In genomic region chr10:118850418-118851061, GRCh38 we compare ENCODE assay signal across 8 cellular contexts.
A peak's percentile ranks its signal among the peaks of the same experiment; 100 is the strongest.
DNase-seq lines count a peak whose midpoint lies in the region; ATAC-seq and TF ChIP-seq lines count a peak whose summit lies in the region.

No MANE protein-coding gene starts in this region.

- ATAC-seq in sciatic nerve: no peak
- no peak for ATAC-seq in GM19463 (IDR thresholded peaks at IDR 0.05; ENCODE audit: unreplicated experiment)
- ATAC-seq in HG02610 (IDR thresholded peaks at IDR 0.05; ENCODE audit: unreplicated experiment): no peak

- H3K27ac Mint-ChIP-seq in glutamatergic neuron (ENCODE audit: unreplicated experiment): no peak overlapping the region

- H3K36me3 Mint-ChIP-seq in glutamatergic neuron (ENCODE audit: unreplicated experiment): no peaks in the 10 kb centered on the region

- H3K27me3 Mint-ChIP-seq in glutamatergic neuron (ENCODE audit: unreplicated experiment): peaks cover 4% of the 10 kb centered on the region

- DNase-seq in GF-D8 (lab: John Stamatoyannopoulos, UW): peak; percentile 35
- DNase-seq in HK-2 (ENCODE audit: unreplicated experiment): peak; percentile 71
- DNase-seq in RKO (ENCODE audit: low spot score): peak; percentile 62
- peak; percentile 23 to 35 for DNase-seq in activated T-helper 1 cell treated with anti-CD3 and anti-CD28 coated beads, Interleukin-2, amount 50 U/mL, for 16 hours (ENCODE audit: low read depth in 1 of 2, low spot score in 1 of 2)
- DNase-seq in glutamatergic neuron: peak; percentile 94
- DNase-seq in sciatic nerve (ENCODE audit: low spot score): peak; percentile 76

- H3K4me1 Mint-ChIP-seq in glutamatergic neuron (ENCODE audit: low read depth, unreplicated experiment): peaks cover 4% of the 10 kb centered on the region

- intact Hi-C loops in sciatic nerve (cut with DNase I): no loop called here

- peaks cover 3% of the 10 kb centered on the region for H3K9me3 Mint-ChIP-seq in glutamatergic neuron (ENCODE audit: unreplicated experiment)

- H3K4me3 Mint-ChIP-seq in glutamatergic neuron (ENCODE audit: unreplicated experiment): no peak overlapping the region

- peak; percentile 86 for TF ChIP-seq CTCF in glutamatergic neuron (IDR thresholded peaks at IDR 0.05; ENCODE audit: partially characterized antibody, unreplicated experiment)

Comparison
In these comparisons a context has a peak if more than half of its experiments do, and no peak if none do; other contexts are left out.
1. DNase-seq: peak in every context shown above with its lines; median percentile 94 in glutamatergic neuron; 76 in sciatic nerve; 71 in HK-2; 62 in RKO; 35 in GF-D8; 29 in activated T-helper 1 cell treated with anti-CD3 and anti-CD28 coated beads, Interleukin-2, amount 50 U/mL, for 16 hours.